1 cellular context compared by ENCODE assay signal in the genomic region with DNA sequence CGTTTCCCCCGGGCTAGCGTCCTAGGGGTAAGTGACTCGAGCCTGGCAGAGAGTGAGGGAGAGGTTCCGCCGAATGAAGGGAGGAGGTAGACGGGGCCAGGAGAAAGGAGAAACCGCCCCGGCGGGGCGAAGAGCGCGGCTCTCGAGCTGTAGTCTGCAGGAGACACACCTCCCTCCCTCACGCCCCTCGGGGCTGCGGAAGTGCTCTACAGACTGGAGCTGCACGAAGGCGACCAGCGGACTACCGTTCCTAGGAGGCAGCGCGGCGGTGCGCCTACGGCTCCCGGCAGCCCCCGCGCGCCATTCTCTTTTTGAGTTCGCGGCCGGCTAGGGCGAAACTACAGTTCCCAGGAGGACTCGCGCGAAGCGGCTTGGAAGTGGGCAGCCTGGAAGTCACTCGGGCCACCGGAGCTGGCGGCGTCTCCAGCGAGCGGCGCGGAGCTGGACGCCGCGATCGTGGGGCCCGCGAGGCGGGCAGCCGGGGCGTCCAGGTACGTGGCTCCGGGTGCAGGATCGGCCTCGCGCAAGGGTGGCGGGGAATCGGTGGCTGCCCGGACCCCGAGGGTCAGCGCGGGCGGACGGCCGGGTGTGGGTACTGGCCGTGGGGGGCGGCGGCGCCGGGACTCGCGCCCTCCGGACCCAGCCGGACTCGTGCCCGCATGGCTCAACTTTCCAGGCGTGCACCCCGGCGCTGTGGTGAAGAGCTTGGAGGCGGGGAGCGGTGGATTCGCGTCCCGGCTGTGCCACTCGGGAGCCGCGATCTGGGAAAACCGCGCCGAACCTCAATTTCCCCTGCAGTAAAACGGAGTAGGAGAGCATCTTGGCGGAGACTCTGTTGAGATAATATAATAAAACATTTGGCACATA.
A peak's percentile ranks its signal among the peaks of the same experiment; 100 is the strongest.
TF ChIP-seq lines count a peak whose summit lies in the region.

A gene with protein sequence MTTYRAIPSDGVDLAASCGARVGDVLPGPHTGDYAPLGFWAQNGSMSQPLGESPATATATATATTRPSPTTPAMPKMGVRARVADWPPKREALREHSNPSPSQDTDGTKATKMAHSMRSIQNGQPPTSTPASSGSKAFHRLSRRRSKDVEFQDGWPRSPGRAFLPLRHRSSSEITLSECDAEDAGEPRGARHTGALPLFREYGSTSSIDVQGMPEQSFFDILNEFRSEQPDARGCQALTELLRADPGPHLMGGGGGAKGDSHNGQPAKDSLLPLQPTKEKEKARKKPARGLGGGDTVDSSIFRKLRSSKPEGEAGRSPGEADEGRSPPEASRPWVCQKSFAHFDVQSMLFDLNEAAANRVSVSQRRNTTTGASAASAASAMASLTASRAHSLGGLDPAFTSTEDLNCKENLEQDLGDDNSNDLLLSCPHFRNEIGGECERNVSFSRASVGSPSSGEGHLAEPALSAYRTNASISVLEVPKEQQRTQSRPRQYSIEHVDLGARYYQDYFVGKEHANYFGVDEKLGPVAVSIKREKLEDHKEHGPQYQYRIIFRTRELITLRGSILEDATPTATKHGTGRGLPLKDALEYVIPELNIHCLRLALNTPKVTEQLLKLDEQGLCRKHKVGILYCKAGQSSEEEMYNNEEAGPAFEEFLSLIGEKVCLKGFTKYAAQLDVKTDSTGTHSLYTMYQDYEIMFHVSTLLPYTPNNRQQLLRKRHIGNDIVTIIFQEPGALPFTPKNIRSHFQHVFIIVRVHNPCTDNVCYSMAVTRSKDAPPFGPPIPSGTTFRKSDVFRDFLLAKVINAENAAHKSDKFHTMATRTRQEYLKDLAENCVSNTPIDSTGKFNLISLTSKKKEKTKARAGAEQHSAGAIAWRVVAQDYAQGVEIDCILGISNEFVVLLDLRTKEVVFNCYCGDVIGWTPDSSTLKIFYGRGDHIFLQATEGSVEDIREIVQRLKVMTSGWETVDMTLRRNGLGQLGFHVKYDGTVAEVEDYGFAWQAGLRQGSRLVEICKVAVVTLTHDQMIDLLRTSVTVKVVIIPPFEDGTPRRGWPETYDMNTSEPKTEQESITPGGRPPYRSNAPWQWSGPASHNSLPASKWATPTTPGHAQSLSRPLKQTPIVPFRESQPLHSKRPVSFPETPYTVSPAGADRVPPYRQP (N-terminal part only) (plus strand): TSS at position 341 of the 867 bp plus-strand sequence. CDS start 174,358 bp downstream, outside the sequence.

TF ChIP-seq in SK-N-SH, 30 proteins besides CTCF, POLR2A, EP300 and RAD21 (continued from another document):
- TF ChIP-seq, protein P1, sequence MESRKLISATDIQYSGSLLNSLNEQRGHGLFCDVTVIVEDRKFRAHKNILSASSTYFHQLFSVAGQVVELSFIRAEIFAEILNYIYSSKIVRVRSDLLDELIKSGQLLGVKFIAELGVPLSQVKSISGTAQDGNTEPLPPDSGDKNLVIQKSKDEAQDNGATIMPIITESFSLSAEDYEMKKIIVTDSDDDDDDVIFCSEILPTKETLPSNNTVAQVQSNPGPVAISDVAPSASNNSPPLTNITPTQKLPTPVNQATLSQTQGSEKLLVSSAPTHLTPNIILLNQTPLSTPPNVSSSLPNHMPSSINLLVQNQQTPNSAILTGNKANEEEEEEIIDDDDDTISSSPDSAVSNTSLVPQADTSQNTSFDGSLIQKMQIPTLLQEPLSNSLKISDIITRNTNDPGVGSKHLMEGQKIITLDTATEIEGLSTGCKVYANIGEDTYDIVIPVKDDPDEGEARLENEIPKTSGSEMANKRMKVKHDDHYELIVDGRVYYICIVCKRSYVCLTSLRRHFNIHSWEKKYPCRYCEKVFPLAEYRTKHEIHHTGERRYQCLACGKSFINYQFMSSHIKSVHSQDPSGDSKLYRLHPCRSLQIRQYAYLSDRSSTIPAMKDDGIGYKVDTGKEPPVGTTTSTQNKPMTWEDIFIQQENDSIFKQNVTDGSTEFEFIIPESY (IDR thresholded peaks at IDR 0.05; ENCODE audit: borderline replicate concordance, low read depth), result peak; percentile 69; the same call in 1 of the 2 replicates
- TF ChIP-seq POLR2AphosphoS5 (IDR thresholded peaks at IDR 0.05; ENCODE audit: low read depth, low read length), result peak; percentile 59
- TF ChIP-seq GATA2 (CRISPR knock-in tag; IDR thresholded peaks at IDR 0.05), result no peak
- TF ChIP-seq NRF1 (IDR thresholded peaks at IDR 0.05; ENCODE audit: low read depth, low read length), result no peak
- TF ChIP-seq RXRA (IDR thresholded peaks at IDR 0.05; ENCODE audit: borderline replicate concordance, low read depth), result no peak
- no peak for TF ChIP-seq FOSL2 (IDR thresholded peaks at IDR 0.05; ENCODE audit: borderline replicate concordance, low read depth)
- no peak for TF ChIP-seq MEF2A (IDR thresholded peaks at IDR 0.05; ENCODE audit: borderline replicate concordance, low read depth)
- TF ChIP-seq CHD2 (IDR thresholded peaks at IDR 0.05; ENCODE audit: low read length, partially characterized antibody), result peak; percentile 90
- TF ChIP-seq, protein P2, sequence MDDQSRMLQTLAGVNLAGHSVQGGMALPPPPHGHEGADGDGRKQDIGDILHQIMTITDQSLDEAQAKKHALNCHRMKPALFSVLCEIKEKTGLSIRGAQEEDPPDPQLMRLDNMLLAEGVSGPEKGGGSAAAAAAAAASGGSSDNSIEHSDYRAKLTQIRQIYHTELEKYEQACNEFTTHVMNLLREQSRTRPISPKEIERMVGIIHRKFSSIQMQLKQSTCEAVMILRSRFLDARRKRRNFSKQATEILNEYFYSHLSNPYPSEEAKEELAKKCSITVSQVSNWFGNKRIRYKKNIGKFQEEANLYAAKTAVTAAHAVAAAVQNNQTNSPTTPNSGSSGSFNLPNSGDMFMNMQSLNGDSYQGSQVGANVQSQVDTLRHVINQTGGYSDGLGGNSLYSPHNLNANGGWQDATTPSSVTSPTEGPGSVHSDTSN (IDR thresholded peaks at IDR 0.05), result peak; percentile 20; the same call in 1 of the 2 replicates
- peak; percentile 55 for TF ChIP-seq GABPA (IDR thresholded peaks at IDR 0.05; ENCODE audit: low read depth)
- TF ChIP-seq SIN3A (IDR thresholded peaks at IDR 0.05; ENCODE audit: borderline replicate concordance, low read depth, low read length), result peak; percentile 38; the same call in 1 of the 2 replicates
- peak; percentile 70; the same call in 1 of the 2 replicates for TF ChIP-seq YY1 (IDR thresholded peaks at IDR 0.05; ENCODE audit: low read depth)
- TF ChIP-seq, protein P3, sequence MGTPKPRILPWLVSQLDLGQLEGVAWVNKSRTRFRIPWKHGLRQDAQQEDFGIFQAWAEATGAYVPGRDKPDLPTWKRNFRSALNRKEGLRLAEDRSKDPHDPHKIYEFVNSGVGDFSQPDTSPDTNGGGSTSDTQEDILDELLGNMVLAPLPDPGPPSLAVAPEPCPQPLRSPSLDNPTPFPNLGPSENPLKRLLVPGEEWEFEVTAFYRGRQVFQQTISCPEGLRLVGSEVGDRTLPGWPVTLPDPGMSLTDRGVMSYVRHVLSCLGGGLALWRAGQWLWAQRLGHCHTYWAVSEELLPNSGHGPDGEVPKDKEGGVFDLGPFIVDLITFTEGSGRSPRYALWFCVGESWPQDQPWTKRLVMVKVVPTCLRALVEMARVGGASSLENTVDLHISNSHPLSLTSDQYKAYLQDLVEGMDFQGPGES (IDR thresholded peaks at IDR 0.05; ENCODE audit: low read depth, low read length), result no peak
- no peak for TF ChIP-seq RFX5 (IDR thresholded peaks at IDR 0.05; ENCODE audit: low read length)
- TF ChIP-seq, protein P4, sequence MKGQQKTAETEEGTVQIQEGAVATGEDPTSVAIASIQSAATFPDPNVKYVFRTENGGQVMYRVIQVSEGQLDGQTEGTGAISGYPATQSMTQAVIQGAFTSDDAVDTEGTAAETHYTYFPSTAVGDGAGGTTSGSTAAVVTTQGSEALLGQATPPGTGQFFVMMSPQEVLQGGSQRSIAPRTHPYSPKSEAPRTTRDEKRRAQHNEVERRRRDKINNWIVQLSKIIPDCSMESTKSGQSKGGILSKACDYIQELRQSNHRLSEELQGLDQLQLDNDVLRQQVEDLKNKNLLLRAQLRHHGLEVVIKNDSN (IDR thresholded peaks at IDR 0.05; ENCODE audit: borderline replicate concordance, low read depth), result no peak
- TF ChIP-seq TEAD4 (IDR thresholded peaks at IDR 0.05; ENCODE audit: borderline replicate concordance, insufficient read depth), result no peak
- peak; percentile 93 for TF ChIP-seq ELF1 (IDR thresholded peaks at IDR 0.05)
- no peak for TF ChIP-seq TCF12 (IDR thresholded peaks at IDR 0.05)
- TF ChIP-seq MXI1 (IDR thresholded peaks at IDR 0.05; ENCODE audit: low read depth, low read length), result peak; percentile 78; the same call in 1 of the 2 replicates
- TF ChIP-seq FOXJ3 (CRISPR knock-in tag; IDR thresholded peaks at IDR 0.05), result no peak
- no peak for TF ChIP-seq EZH2phosphoT487 (IDR thresholded peaks at IDR 0.05; ENCODE audit: borderline replicate concordance, low read depth)
- TF ChIP-seq, protein P5, sequence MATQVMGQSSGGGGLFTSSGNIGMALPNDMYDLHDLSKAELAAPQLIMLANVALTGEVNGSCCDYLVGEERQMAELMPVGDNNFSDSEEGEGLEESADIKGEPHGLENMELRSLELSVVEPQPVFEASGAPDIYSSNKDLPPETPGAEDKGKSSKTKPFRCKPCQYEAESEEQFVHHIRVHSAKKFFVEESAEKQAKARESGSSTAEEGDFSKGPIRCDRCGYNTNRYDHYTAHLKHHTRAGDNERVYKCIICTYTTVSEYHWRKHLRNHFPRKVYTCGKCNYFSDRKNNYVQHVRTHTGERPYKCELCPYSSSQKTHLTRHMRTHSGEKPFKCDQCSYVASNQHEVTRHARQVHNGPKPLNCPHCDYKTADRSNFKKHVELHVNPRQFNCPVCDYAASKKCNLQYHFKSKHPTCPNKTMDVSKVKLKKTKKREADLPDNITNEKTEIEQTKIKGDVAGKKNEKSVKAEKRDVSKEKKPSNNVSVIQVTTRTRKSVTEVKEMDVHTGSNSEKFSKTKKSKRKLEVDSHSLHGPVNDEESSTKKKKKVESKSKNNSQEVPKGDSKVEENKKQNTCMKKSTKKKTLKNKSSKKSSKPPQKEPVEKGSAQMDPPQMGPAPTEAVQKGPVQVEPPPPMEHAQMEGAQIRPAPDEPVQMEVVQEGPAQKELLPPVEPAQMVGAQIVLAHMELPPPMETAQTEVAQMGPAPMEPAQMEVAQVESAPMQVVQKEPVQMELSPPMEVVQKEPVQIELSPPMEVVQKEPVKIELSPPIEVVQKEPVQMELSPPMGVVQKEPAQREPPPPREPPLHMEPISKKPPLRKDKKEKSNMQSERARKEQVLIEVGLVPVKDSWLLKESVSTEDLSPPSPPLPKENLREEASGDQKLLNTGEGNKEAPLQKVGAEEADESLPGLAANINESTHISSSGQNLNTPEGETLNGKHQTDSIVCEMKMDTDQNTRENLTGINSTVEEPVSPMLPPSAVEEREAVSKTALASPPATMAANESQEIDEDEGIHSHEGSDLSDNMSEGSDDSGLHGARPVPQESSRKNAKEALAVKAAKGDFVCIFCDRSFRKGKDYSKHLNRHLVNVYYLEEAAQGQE (IDR thresholded peaks at IDR 0.05; ENCODE audit: low read depth, low read length), result no peak
